Comparison of ENCODE assay signal across 11 cellular contexts in genomic region chr10:12405342-12406320, GRCh38. TPM values are rescaled to one million over a fixed set of nuclear protein-coding genes. Genes with fewer than 3 reads are reported as not detected.
DNase-seq lines count a peak whose midpoint lies in the region; ATAC-seq lines count a peak whose summit lies in the region.
"Had no signal": no experiment of that assay in that cellular context is flagged by ENCODE, and none has a peak within 500 bp of the region (broad histone marks: within the 10 kb centered on the region; RNA-seq: fewer than 3 reads in every experiment).

No MANE protein-coding gene starts in this region.

- H3K36me3 Mint-ChIP-seq in activated naive CD4-positive, alpha-beta T cell treated with anti-CD3 and anti-CD28 coated beads for 36 hours (ENCODE audit: low read depth), result peaks cover 11% of the 10 kb centered on the region

- no peak overlapping the region for H3K4me3 Mint-ChIP-seq in activated naive CD4-positive, alpha-beta T cell treated with anti-CD3 and anti-CD28 coated beads for 36 hours
- H3K4me3 Mint-ChIP-seq: memory B cell had no signal

- WGBS in right cardiac atrium, result 60% methylated on average over 24 of the region's 24 CpGs

- H3K4me3 ChIP-seq in right cardiac atrium (ENCODE audit: low read length), result peak overlapping the region; percentile 13

- H3K27ac ChIP-seq in right cardiac atrium (ENCODE audit: low read length), result peak overlapping the region; percentile 80

- no peaks in the 10 kb centered on the region for H3K9me3 Mint-ChIP-seq in activated naive CD4-positive, alpha-beta T cell treated with anti-CD3 and anti-CD28 coated beads for 36 hours
- H3K9me3 Mint-ChIP-seq: memory B cell had no signal

- in situ Hi-C loops in SK-MEL-5 (cut with HindIII; ENCODE audit: low pct_unique_long_range_greater_than_20kb, low sequenced_read_pairs), result no loop called here

- intact Hi-C loops in activated naive CD4-positive, alpha-beta T cell treated with anti-CD3 and anti-CD28 coated beads for 36 hours (cut with micrococcal nuclease), result loop anchor here (1.0 to 2.0 kb wide), 2 partner anchors 13 to 43 kb away; no protein-coding TSS in a partner anchor
- intact Hi-C loops in right cardiac atrium (cut with DNase I), result no loop called here

- H3K4me1 ChIP-seq in right cardiac atrium (ENCODE audit: control insufficient read depth, insufficient read depth, low read length), result peaks cover 7% of the 10 kb centered on the region

- peak overlapping the region; percentile 14 for H3K27ac Mint-ChIP-seq in activated naive CD4-positive, alpha-beta T cell treated with anti-CD3 and anti-CD28 coated beads for 36 hours

- ATAC-seq in right cardiac atrium, result peak; percentile 57 to 76
- ATAC-seq in HG03442 (IDR thresholded peaks at IDR 0.05; ENCODE audit: unreplicated experiment), result no peak

- peaks cover 27% of the 10 kb centered on the region for H3K4me1 Mint-ChIP-seq in activated naive CD4-positive, alpha-beta T cell treated with anti-CD3 and anti-CD28 coated beads for 36 hours (ENCODE audit: low read depth)

- no peaks in the 10 kb centered on the region for H3K9me3 ChIP-seq in right cardiac atrium (ENCODE audit: control insufficient read depth, low read length)

- CTCF ChIA-PET in activated naive CD4-positive, alpha-beta T cell treated with anti-CD3 and anti-CD28 coated beads for 36 hours (lab: Charles Lee), result no interaction called here

- DNase-seq in activated naive CD4-positive, alpha-beta T cell treated with anti-CD3 and anti-CD28 coated beads for 36 hours, result no peak
- DNase-seq in activated naive CD4-positive, alpha-beta T cell treated with Interleukin-2 at 50 U/mL for 16 hours, result no peak
- DNase-seq in SK-MEL-5 (ENCODE audit: low read depth, low spot score) (peak; percentile 20), right cardiac atrium (no peak), ureter (ENCODE audit: low spot score) (peak; percentile 45), NAMALWA (ENCODE audit: low spot score) (no peak), UCSD-AML1 (lab: John Stamatoyannopoulos, UW; ENCODE audit: unreplicated experiment) (no peak)
- DNase-seq: activated gamma-delta T cell treated with Interleukin-2 at 50 U/mL for 16 hours, NCI-H1436 had no signal

- H3K27me3 Mint-ChIP-seq in activated naive CD4-positive, alpha-beta T cell treated with anti-CD3 and anti-CD28 coated beads for 36 hours (ENCODE audit: low read depth), result no peaks in the 10 kb centered on the region
- H3K27me3 Mint-ChIP-seq: memory B cell had no signal

- no peaks in the 10 kb centered on the region for H3K27me3 ChIP-seq in right cardiac atrium (ENCODE audit: control insufficient read depth, insufficient read depth)

RNA-seq across cellular contexts. Expression of gene CAMK1D, which starts 56.3 kb away (rescaled TPM):
- total RNA-seq in activated naive CD4-positive, alpha-beta T cell treated with anti-CD3 and anti-CD28 coated beads for 36 hours, result 10 to 100 TPM in 1 of 2 experiments, 1 to 10 TPM in 1; 9.5 to 11.3 TPM
- 0.16 and 0.37 TPM in 2 replicates for total RNA-seq in SK-MEL-5 (2014; rRNA removed; shearing (Covaris generic))
- 0.05 TPM in 1 of 2 replicates, not detected in the other for polyA plus RNA-seq in SK-MEL-5 (2015; cell fraction: cytosol; rRNA removed)
- polyA plus RNA-seq in SK-MEL-5 (2015; cell fraction: nucleus; rRNA removed), result 0.04 and 0.70 TPM in 2 replicates
- 10 to 100 TPM; 26.4 to 44.1 (median 27.6) TPM for total RNA-seq in right cardiac atrium
- 15.2 TPM for polyA plus RNA-seq in right cardiac atrium
- total RNA-seq in ureter, result 25.4 TPM

Comparison
In these comparisons a context has a peak if more than half of its experiments do, and no peak if none do; other contexts are left out.
1. DNase-seq: peak in SK-MEL-5 (single experiment) and ureter (single experiment); none in activated naive CD4-positive, alpha-beta T cell treated with anti-CD3 and anti-CD28 coated beads for 36 hours (single experiment), activated naive CD4-positive, alpha-beta T cell treated with Interleukin-2 at 50 U/mL for 16 hours (single experiment), right cardiac atrium (0 of 3), NAMALWA (single experiment) and UCSD-AML1 (single experiment).